ENCODE assay signal across 26 cellular contexts in the genomic region with DNA sequence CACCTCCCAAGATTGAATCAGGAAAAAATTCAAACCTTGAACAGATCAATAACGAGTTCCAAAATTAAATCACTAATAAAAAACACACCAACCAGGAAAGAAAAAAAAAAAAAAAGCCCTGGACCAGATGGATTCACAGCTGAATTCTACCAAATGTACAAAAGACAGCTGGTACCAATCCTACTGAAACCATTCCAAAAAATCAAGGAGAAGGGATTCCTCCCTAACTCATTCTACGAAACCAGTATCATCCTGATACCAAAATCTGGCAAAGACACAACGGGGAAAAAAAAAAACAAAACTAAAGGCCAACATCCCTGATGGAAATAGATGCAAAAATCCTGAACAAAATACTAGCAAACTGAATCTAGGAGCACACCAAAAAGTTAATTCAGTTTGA. TPM values are rescaled to one million over a fixed set of nuclear protein-coding genes. Genes with fewer than 3 reads are reported as not detected.
"Had no signal": no experiment of that assay in that cellular context is flagged by ENCODE, and none has a peak within 500 bp of the region (broad histone marks: within the 10 kb centered on the region; RNA-seq: fewer than 3 reads in every experiment).

No MANE protein-coding gene starts in this region.

- H3K4me3 ChIP-seq: colonic mucosa, esophagus squamous epithelium, testis, transverse colon had no signal

- H3K4me3 Mint-ChIP-seq: activated CD4-positive, alpha-beta memory T cell treated with anti-CD3 and anti-CD28 coated beads for 36 hours; activated CD4-positive, alpha-beta T cell treated with anti-CD3 and anti-CD28 coated beads, Interleukin-2, amount 10 ng/mL, durations not matched to agents 24 days and 14 days; activated naive CD4-positive, alpha-beta T cell treated with anti-CD3 and anti-CD28 coated beads, Interleukin-2, amount 50 U/mL, for 24 hours; activated naive CD8-positive, alpha-beta T cell treated with anti-CD3 and anti-CD28 coated beads, Interleukin-2, amount 50 U/mL, for 24 hours; naive thymus-derived CD8-positive, alpha-beta T cell had no signal

- H3K27ac Mint-ChIP-seq: activated CD4-positive, alpha-beta memory T cell treated with anti-CD3 and anti-CD28 coated beads for 36 hours; activated CD4-positive, alpha-beta T cell treated with anti-CD3 and anti-CD28 coated beads, Interleukin-2, amount 10 ng/mL, durations not matched to agents 24 days and 14 days; activated naive CD8-positive, alpha-beta T cell treated with anti-CD3 and anti-CD28 coated beads, Interleukin-2, amount 50 U/mL, for 24 hours; activated T-helper 2 cell treated with anti-CD3 and anti-CD28 coated beads, Interferon-gamma antibody, Interleukin-2, Interleukin-4, amounts not matched to agents 10 μg/mL and 5 μg/mL and 100 μg/mL, durations not matched to agents 14 hours and 24 hours and 36 hours had no signal

- H3K4me1 ChIP-seq: colonic mucosa, esophagus squamous epithelium, testis had no signal

- H3K27ac ChIP-seq: colonic mucosa, epithelial cell of prostate, esophagus squamous epithelium, testis, transverse colon had no signal

- ATAC-seq: activated naive CD8-positive, alpha-beta T cell treated with anti-CD3 and anti-CD28 coated beads, Interleukin-2, amount 50 U/mL, for 24 hours; left colon; naive thymus-derived CD8-positive, alpha-beta T cell; right cardiac atrium had no signal

- H3K9me3 ChIP-seq: colonic mucosa, esophagus squamous epithelium, testis, transverse colon had no signal

- DNase-seq: activated CD4-positive, alpha-beta memory T cell treated with anti-CD3 and anti-CD28 coated beads for 36 hours; activated CD4-positive, alpha-beta T cell treated with anti-CD3 and anti-CD28 coated beads, Interleukin-2, amount 10 ng/mL, durations not matched to agents 24 days and 14 days; activated CD4-positive, CD25-positive, alpha-beta regulatory T cell treated with anti-CD3 and anti-CD28 coated beads, Interleukin-2, amount 50 U/mL, for 72 hours; activated CD8-positive, alpha-beta memory T cell treated with anti-CD3 and anti-CD28 coated beads, Interleukin-2, amount 50 U/mL, for 4 hours; activated naive CD8-positive, alpha-beta T cell treated with anti-CD3 and anti-CD28 coated beads, Interleukin-2, amount 50 U/mL, for 24 hours; activated T-cell treated with anti-CD3 and anti-CD28 coated beads, Interleukin-2, amount 50 U/mL, for 1 hour; amygdala; central memory CD4-positive, alpha-beta T cell; colonic mucosa; effector CD8-positive, alpha-beta T cell; esophagus squamous epithelium; glutamatergic neuron; hippocampal formation; left colon; midbrain; naive thymus-derived CD8-positive, alpha-beta T cell; posterior cingulate gyrus; right cardiac atrium; stimulated activated CD4-positive, alpha-beta T cell treated with anti-CD3 and anti-CD28 coated beads, Interleukin-2, amount 100 ng/mL, for 48 hours; stimulated activated naive CD4-positive, alpha-beta T cell treated with Interleukin-2 at 50 U/mL for 16 hours; T-helper 2 cell; testis; transverse colon had no signal

- H3K27me3 Mint-ChIP-seq: activated CD4-positive, alpha-beta memory T cell treated with anti-CD3 and anti-CD28 coated beads for 36 hours; activated CD4-positive, alpha-beta T cell treated with anti-CD3 and anti-CD28 coated beads, Interleukin-2, amount 10 ng/mL, durations not matched to agents 24 days and 14 days; activated naive CD4-positive, alpha-beta T cell treated with anti-CD3 and anti-CD28 coated beads, Interleukin-2, amount 50 U/mL, for 24 hours; activated naive CD8-positive, alpha-beta T cell treated with anti-CD3 and anti-CD28 coated beads, Interleukin-2, amount 50 U/mL, for 24 hours; naive thymus-derived CD8-positive, alpha-beta T cell had no signal

- H3K9me3 Mint-ChIP-seq: activated naive CD4-positive, alpha-beta T cell treated with anti-CD3 and anti-CD28 coated beads, Interleukin-2, amount 50 U/mL, for 24 hours; activated naive CD8-positive, alpha-beta T cell treated with anti-CD3 and anti-CD28 coated beads, Interleukin-2, amount 50 U/mL, for 24 hours; naive thymus-derived CD8-positive, alpha-beta T cell had no signal

- H3K27me3 ChIP-seq: colonic mucosa, esophagus squamous epithelium, testis, transverse colon had no signal

- H3K36me3 ChIP-seq: colonic mucosa had no signal

RNA-seq across cellular contexts. Expression of gene SLC12A8, which starts 54.4 kb away (rescaled TPM):
- polyA plus RNA-seq: naive thymus-derived CD8-positive, alpha-beta T cell had no signal
